ENCODE assay signal across 8 cellular contexts in genomic region chr19:41323430-41324125, GRCh38.
A peak's percentile ranks its signal among the peaks of the same experiment; 100 is the strongest.
DNase-seq lines count a peak whose midpoint lies in the region; ATAC-seq and TF ChIP-seq lines count a peak whose summit lies in the region.

No MANE protein-coding gene starts in this region.

- H3K9me3 ChIP-seq in HEK293 (ENCODE audit: control insufficient read depth, insufficient read depth, low read depth, low read length) (no peaks in the 10 kb centered on the region), neutrophil (no peaks in the 10 kb centered on the region)

- POLR2A ChIA-PET in HEK293 (lab: Yijun Ruan, JAX), result interaction anchor here (1.0 to 2.9 kb wide), 4 partner anchors 12 to 270 kb away, joined by 3 to 22 read pairs (median 7); partner anchors contain the start of genes HNRNPUL1 and TGFB1

- no peak overlapping the region for H3K4me3 ChIP-seq in HEK293 (ENCODE audit: low read depth, low read length)
- H3K4me3 ChIP-seq in neutrophil (ENCODE audit: low read depth in 1 of 2, low read length in 1 of 2), result peak overlapping the region in 1 of 2 experiments; percentile 69

- H3K36me3 ChIP-seq in HEK293 (ENCODE audit: control insufficient read depth in 2 of 2, insufficient read depth in 1 of 2, low read length in 2 of 2), result peaks cover 12 to 51% of the 10 kb centered on the region in 2 experiments; a peak in 2 of 3 replicates
- peaks cover 61% of the 10 kb centered on the region for H3K36me3 ChIP-seq in neutrophil

- no peak for ATAC-seq in HG03442 (IDR thresholded peaks at IDR 0.05; ENCODE audit: unreplicated experiment)

- peak overlapping the region; percentile 45 for H3K27ac ChIP-seq in HEK293 (ENCODE audit: extremely low read depth, low read depth, low read length)
- peak overlapping the region; percentile 92 for H3K27ac ChIP-seq in neutrophil

- peaks cover 22% of the 10 kb centered on the region for H3K4me1 ChIP-seq in HEK293 (ENCODE audit: control insufficient read depth, insufficient read depth, low read length)
- H3K4me1 ChIP-seq in neutrophil (ENCODE audit: control insufficient read depth in 1 of 2, insufficient read depth in 1 of 2, low read depth in 1 of 2, low read length in 1 of 2), result peaks cover 73 to 76% of the 10 kb centered on the region in 2 experiments

- CTCF ChIA-PET in HEK293 (lab: Yijun Ruan, JAX), result interaction anchor here (0.6 to 2.0 kb wide), 6 partner anchors 15 to 246 kb away, joined by 3 to 14 read pairs (median 4); no protein-coding TSS in a partner anchor

- H3K27me3 ChIP-seq in neutrophil, result no peaks in the 10 kb centered on the region

- TF ChIP-seq CTCF in HEK293 (tag by site-specific recombination; IDR thresholded peaks at IDR 0.05), result no peak
- TF ChIP-seq CTCF in neutrophil (IDR thresholded peaks at IDR 0.05), result no peak

- DNase-seq in T1000 (lab: John Stamatoyannopoulos, UW), result peak; percentile 81
- DNase-seq in fibroblast of gingiva (ENCODE audit: low read depth), result peak; percentile 95
- DNase-seq in stimulated activated CD8-positive, alpha-beta memory T cell treated with anti-CD3 and anti-CD28 coated beads, Interleukin-4, amount 100 ng/mL, for 48 hours, result no peak
- no peak for DNase-seq in stimulated activated CD4-positive, alpha-beta T cell treated with anti-CD3 and anti-CD28 coated beads, Interleukin-4, amount 100 ng/mL, for 24 hours
- DNase-seq in NCI-H524 (lab: John Stamatoyannopoulos, UW), result no peak

TF ChIP-seq in HEK293, 187 proteins besides CTCF, POLR2A, EP300 and RAD21 (continues in another document):
- TF ChIP-seq KLF1 (tag by site-specific recombination; IDR thresholded peaks at IDR 0.05), result peak; percentile 85
- peak; percentile 89 for TF ChIP-seq PATZ1 (tag by site-specific recombination; IDR thresholded peaks at IDR 0.05)
- TF ChIP-seq ZBTB20 (tag by site-specific recombination; IDR thresholded peaks at IDR 0.05), result peak; percentile 25; the same call in 1 of the 2 replicates
- TF ChIP-seq ZNF768 (tag by site-specific recombination; IDR thresholded peaks at IDR 0.05), result no peak
- TF ChIP-seq, protein P1, sequence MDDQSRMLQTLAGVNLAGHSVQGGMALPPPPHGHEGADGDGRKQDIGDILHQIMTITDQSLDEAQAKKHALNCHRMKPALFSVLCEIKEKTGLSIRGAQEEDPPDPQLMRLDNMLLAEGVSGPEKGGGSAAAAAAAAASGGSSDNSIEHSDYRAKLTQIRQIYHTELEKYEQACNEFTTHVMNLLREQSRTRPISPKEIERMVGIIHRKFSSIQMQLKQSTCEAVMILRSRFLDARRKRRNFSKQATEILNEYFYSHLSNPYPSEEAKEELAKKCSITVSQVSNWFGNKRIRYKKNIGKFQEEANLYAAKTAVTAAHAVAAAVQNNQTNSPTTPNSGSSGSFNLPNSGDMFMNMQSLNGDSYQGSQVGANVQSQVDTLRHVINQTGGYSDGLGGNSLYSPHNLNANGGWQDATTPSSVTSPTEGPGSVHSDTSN (CRISPR knock-in tag; IDR thresholded peaks at IDR 0.05), result peak; percentile 63; the same call in 1 of the 2 replicates
- TF ChIP-seq, protein P2, sequence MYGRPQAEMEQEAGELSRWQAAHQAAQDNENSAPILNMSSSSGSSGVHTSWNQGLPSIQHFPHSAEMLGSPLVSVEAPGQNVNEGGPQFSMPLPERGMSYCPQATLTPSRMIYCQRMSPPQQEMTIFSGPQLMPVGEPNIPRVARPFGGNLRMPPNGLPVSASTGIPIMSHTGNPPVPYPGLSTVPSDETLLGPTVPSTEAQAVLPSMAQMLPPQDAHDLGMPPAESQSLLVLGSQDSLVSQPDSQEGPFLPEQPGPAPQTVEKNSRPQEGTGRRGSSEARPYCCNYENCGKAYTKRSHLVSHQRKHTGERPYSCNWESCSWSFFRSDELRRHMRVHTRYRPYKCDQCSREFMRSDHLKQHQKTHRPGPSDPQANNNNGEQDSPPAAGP (tag by site-specific recombination; IDR thresholded peaks at IDR 0.05), result peak; percentile 99
- TF ChIP-seq GLIS1 (tag by site-specific recombination; IDR thresholded peaks at IDR 0.05), result peak; percentile 95
- peak; percentile 76 for TF ChIP-seq EGR2 (tag by site-specific recombination; IDR thresholded peaks at IDR 0.05; ENCODE audit: low read depth)
- no peak for TF ChIP-seq ZNF19 (tag by site-specific recombination; IDR thresholded peaks at IDR 0.05; ENCODE audit: low read depth)
- TF ChIP-seq ZXDB (tag by site-specific recombination; IDR thresholded peaks at IDR 0.05), result no peak
- TF ChIP-seq ZBTB21 (tag by site-specific recombination; IDR thresholded peaks at IDR 0.05), result no peak
- TF ChIP-seq ZFHX2 (tag by site-specific recombination; conservative IDR thresholded peaks at IDR 0.05), result peak; percentile 87
- no peak for TF ChIP-seq ZNF677 (tag by site-specific recombination; IDR thresholded peaks at IDR 0.05)
- TF ChIP-seq GLIS2 (tag by site-specific recombination; IDR thresholded peaks at IDR 0.05), result peak; percentile 86
- peak; percentile 47; the same call in 1 of the 2 replicates for TF ChIP-seq ZEB2 (tag by site-specific recombination; IDR thresholded peaks at IDR 0.05)
- TF ChIP-seq, protein P3, sequence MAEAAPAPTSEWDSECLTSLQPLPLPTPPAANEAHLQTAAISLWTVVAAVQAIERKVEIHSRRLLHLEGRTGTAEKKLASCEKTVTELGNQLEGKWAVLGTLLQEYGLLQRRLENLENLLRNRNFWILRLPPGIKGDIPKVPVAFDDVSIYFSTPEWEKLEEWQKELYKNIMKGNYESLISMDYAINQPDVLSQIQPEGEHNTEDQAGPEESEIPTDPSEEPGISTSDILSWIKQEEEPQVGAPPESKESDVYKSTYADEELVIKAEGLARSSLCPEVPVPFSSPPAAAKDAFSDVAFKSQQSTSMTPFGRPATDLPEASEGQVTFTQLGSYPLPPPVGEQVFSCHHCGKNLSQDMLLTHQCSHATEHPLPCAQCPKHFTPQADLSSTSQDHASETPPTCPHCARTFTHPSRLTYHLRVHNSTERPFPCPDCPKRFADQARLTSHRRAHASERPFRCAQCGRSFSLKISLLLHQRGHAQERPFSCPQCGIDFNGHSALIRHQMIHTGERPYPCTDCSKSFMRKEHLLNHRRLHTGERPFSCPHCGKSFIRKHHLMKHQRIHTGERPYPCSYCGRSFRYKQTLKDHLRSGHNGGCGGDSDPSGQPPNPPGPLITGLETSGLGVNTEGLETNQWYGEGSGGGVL (tag by site-specific recombination; IDR thresholded peaks at IDR 0.05), result peak; percentile 94
- no peak for TF ChIP-seq HOXC10 (CRISPR knock-in tag; IDR thresholded peaks at IDR 0.05)
- no peak for TF ChIP-seq YY2 (tag by site-specific recombination; IDR thresholded peaks at IDR 0.05)
- TF ChIP-seq ZNF623 (tag by site-specific recombination; IDR thresholded peaks at IDR 0.05), result 0 out of 2 replicates have a peak, but pooled peaks have one; percentile 8
- TF ChIP-seq OVOL3 (tag by site-specific recombination; IDR thresholded peaks at IDR 0.05), result no peak
- peak; percentile 49; the same call in 1 of the 2 replicates for TF ChIP-seq ZNF629 (tag by site-specific recombination; IDR thresholded peaks at IDR 0.05)
- peak; percentile 98 for TF ChIP-seq SP7 (tag by site-specific recombination; IDR thresholded peaks at IDR 0.05)
- TF ChIP-seq, protein P4, sequence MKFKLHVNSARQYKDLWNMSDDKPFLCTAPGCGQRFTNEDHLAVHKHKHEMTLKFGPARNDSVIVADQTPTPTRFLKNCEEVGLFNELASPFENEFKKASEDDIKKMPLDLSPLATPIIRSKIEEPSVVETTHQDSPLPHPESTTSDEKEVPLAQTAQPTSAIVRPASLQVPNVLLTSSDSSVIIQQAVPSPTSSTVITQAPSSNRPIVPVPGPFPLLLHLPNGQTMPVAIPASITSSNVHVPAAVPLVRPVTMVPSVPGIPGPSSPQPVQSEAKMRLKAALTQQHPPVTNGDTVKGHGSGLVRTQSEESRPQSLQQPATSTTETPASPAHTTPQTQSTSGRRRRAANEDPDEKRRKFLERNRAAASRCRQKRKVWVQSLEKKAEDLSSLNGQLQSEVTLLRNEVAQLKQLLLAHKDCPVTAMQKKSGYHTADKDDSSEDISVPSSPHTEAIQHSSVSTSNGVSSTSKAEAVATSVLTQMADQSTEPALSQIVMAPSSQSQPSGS (tag by site-specific recombination; IDR thresholded peaks at IDR 0.05; ENCODE audit: low read depth), result no peak
- TF ChIP-seq ZIC2 (tag by site-specific recombination; IDR thresholded peaks at IDR 0.05), result peak; percentile 98
- TF ChIP-seq ZNF692 (tag by site-specific recombination; IDR thresholded peaks at IDR 0.05), result no peak
- peak; percentile 46 for TF ChIP-seq ZBTB8A (tag by site-specific recombination; IDR thresholded peaks at IDR 0.05)
- no peak for TF ChIP-seq ZNF660 (tag by site-specific recombination; IDR thresholded peaks at IDR 0.05)
- TF ChIP-seq IKZF3 (tag by site-specific recombination; IDR thresholded peaks at IDR 0.05), result 0 out of 2 replicates have a peak, but pooled peaks have one; percentile 36

Comparison
In these comparisons a context has a peak if more than half of its experiments do, and no peak if none do; other contexts are left out.
1. DNase-seq: peak in T1000 (single experiment) and fibroblast of gingiva (single experiment); none in stimulated activated CD8-positive, alpha-beta memory T cell treated with anti-CD3 and anti-CD28 coated beads, Interleukin-4, amount 100 ng/mL, for 48 hours (single experiment), stimulated activated CD4-positive, alpha-beta T cell treated with anti-CD3 and anti-CD28 coated beads, Interleukin-4, amount 100 ng/mL, for 24 hours (single experiment) and NCI-H524 (0 of 2).